In the genomic region with DNA sequence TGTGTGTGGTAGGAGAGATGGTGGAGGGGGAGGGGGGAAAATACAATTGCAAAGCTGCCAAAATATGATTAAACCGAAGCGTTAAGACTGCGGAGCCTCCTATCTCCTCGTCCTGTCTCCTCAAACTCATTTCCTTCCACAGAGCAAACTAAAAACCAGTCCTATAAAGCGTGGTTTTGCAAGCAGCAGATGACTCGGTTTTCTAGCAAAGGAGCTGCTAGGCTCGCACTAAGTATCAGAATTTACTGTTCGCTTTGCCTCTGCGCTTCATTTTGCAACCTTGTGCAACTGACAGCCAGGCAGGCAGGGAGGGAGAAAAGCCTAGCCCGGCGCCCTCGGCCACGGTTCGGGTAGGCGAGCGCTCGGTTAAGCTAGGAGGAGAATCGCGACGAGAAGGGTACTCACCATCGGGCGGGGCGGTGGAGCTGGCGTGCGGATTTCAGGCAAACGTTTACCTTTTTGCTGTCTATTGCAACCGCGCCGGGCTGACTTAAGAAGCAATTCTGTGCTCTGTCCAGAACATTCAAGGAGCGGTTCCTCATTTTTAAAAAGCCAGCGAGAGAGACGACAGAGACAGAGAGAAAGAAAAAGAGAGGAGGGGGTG, we compare ENCODE assay signal across 8 cellular contexts. TPM values are rescaled to one million over a fixed set of nuclear protein-coding genes. Genes with fewer than 3 reads are reported as not detected.
DNase-seq lines count a peak whose midpoint lies in the region; ATAC-seq and TF ChIP-seq lines count a peak whose summit lies in the region.

No MANE protein-coding gene starts in this region.

- H3K9ac ChIP-seq in HUES64 (ENCODE audit: low read depth, low read length): peak overlapping the region; percentile 31; the same call in 1 of the 2 replicates
- peak overlapping the region; percentile 100 for H3K9ac ChIP-seq in adipocyte (ENCODE audit: low read length)

- no peak for TF ChIP-seq CTCF in thyroid gland (IDR thresholded peaks at IDR 0.05)

- in situ Hi-C loops in ACHN (cut with HindIII; ENCODE audit: low pct_ligation_motif_present, low pct_unique_long_range_greater_than_20kb, low sequenced_read_pairs): no loop called here

- H3K27me3 ChIP-seq in HUES64 (ENCODE audit: insufficient read depth, low read length): peaks cover 95% of the 10 kb centered on the region
- H3K27me3 ChIP-seq in adipocyte (replicated peaks; ENCODE audit: control insufficient read depth, insufficient read depth, low read length): no peaks in the 10 kb centered on the region
- peaks cover 2% of the 10 kb centered on the region for H3K27me3 ChIP-seq in thyroid gland

- DNase-seq in ACHN: peak; percentile 52
- peak; percentile 80 for DNase-seq in adipocyte (ENCODE audit: low read depth)
- DNase-seq in islet precursor cell: peak; percentile 84
- peak in 1 of 2 donors; percentile 34 for DNase-seq in thyroid gland
- DNase-seq in D341Med (ENCODE audit: low spot score): no peak

- ATAC-seq in HG03095 (IDR thresholded peaks at IDR 0.05; ENCODE audit: unreplicated experiment) (no peak), GM19023 (IDR thresholded peaks at IDR 0.05; ENCODE audit: unreplicated experiment) (no peak)

- no peak overlapping the region for H3K27ac ChIP-seq in HUES64 (ENCODE audit: low read depth, low read length)
- H3K27ac ChIP-seq in thyroid gland: peak overlapping the region; percentile 29 to 90 (median 72)

- WGBS in HUES64: under 1% methylated on average over 32 of the region's 32 CpGs
- 2 to 3% methylated on average over 18 to 32 of the region's 32 CpGs for WGBS in thyroid gland, 2 donors

- H3K9me3 ChIP-seq in HUES64 (ENCODE audit: insufficient read depth, low read depth, low read length): no peaks in the 10 kb centered on the region
- H3K9me3 ChIP-seq in adipocyte (ENCODE audit: control insufficient read depth, low read length): no peaks in the 10 kb centered on the region
- no peaks in the 10 kb centered on the region for H3K9me3 ChIP-seq in thyroid gland

- intact Hi-C loops in thyroid gland (cut with DNase I): no loop called here

- peak overlapping the region; percentile 53 for H3K4me3 ChIP-seq in HUES64 (ENCODE audit: low read length)
- peak overlapping the region; percentile 95 for H3K4me3 ChIP-seq in adipocyte (ENCODE audit: low read length)
- H3K4me3 ChIP-seq in thyroid gland (replicated peaks in 1 of 3): peak overlapping the region in 1 of 3 donors; percentile 23

- H3K36me3 ChIP-seq in HUES64 (ENCODE audit: insufficient read depth, low read length) (no peaks in the 10 kb centered on the region), adipocyte (ENCODE audit: control insufficient read depth, insufficient read depth, low read length, severe bottlenecking) (no peaks in the 10 kb centered on the region), thyroid gland (no peaks in the 10 kb centered on the region)

- no peak for TF ChIP-seq POLR2A in thyroid gland (IDR thresholded peaks at IDR 0.05)

- H3K4me1 ChIP-seq in HUES64 (ENCODE audit: insufficient read depth, low read length) (peaks cover 55% of the 10 kb centered on the region), adipocyte (ENCODE audit: control insufficient read depth, insufficient read depth, low read length) (peaks cover 52% of the 10 kb centered on the region), thyroid gland (peaks cover 13% of the 10 kb centered on the region in 2 donors)

RNA-seq across cellular contexts. Expression of a gene that starts 3.8 kb away (rescaled TPM):
- polyA plus RNA-seq in HUES64 (2013, experiment 1 of 2): 5.0 TPM
- polyA plus RNA-seq in HUES64 (2013, experiment 2 of 2): 8.1 TPM
- total RNA-seq in thyroid gland: 10 to 100 TPM; 18.3 to 30.2 (median 20.4) TPM
